8 cellular contexts compared by ENCODE assay signal in the genomic region with DNA sequence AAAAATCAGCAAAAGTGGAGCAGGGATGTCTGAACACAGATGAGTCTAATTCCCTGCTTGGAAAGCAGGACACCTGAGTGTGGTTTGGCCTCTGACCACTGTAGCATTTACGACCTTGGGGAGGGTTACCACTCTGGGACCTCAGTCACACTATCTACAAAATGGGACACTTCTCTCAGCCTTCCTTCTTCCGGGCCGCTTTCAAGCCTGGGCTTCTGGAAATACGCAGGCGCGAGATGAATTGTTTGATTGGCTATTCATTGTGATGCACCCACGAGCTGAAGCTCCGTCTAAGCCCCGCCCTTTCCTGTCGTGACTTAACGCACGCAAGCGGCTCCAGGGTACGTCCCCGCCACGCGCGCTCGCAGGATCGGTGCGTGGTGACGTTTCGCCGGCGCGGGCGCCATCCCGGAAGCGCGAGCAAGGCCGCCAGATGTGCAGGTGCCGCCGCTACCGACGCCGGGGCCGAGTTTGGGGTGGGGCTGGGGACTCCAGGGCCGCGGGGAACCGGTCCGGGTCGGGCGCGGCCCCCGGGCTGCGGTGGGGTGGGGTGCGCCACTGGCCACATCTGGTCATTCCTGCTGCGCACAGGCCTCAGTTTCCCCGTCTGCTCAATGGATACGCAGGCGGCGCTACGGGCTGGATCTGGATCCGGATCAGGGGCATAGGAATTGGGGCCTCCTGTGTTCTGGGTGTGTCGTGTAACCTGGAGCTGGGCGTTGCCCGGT. TPM values are rescaled to one million over a fixed set of nuclear protein-coding genes. Genes with fewer than 3 reads are reported as not detected.
DNase-seq lines count a peak whose midpoint lies in the region; TF ChIP-seq lines count a peak whose summit lies in the region.

A gene with protein sequence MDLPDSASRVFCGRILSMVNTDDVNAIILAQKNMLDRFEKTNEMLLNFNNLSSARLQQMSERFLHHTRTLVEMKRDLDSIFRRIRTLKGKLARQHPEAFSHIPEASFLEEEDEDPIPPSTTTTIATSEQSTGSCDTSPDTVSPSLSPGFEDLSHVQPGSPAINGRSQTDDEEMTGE (plus strand): TSS at position 397 of the 728 bp plus-strand sequence. CDS start 4,187 bp downstream, outside the sequence.

- H3K9ac ChIP-seq in SK-N-SH = peak within 1 kb of the TSS; percentile 75

- WGBS in SK-N-SH (ENCODE audit: low lambda C conversion rate) = under 1% methylated on average over 49 of the region's 57 CpGs
- 0% methylated on average over 5 of the region's 57 CpGs for WGBS in suprapubic skin

- TF ChIP-seq CTCF in HFFc6 (IDR thresholded peaks at IDR 0.05) (no peak), SK-N-SH (IDR thresholded peaks at IDR 0.05) (no peak), suprapubic skin (IDR thresholded peaks at IDR 0.05) (no peak)

- no peaks in the 10 kb centered on the region for H3K9me3 Mint-ChIP-seq in HFFc6

- CTCF ChIA-PET in SK-N-SH (lab: Yijun Ruan, JAX) = interaction anchor here (0.8 to 2.5 kb wide), 9 partner anchors 14 to 290 kb away, joined by 4 to 8 read pairs (median 5); a partner anchor contains a TSS

- peak within 1 kb of the TSS; percentile 46 to 60 for H3K27ac ChIP-seq in SK-N-SH (ENCODE audit: low read depth in 2 of 2, low read length in 1 of 2)
- H3K27ac ChIP-seq in suprapubic skin = peak within 1 kb of the TSS; percentile 90

- TF ChIP-seq RAD21 in SK-N-SH (IDR thresholded peaks at IDR 0.05; ENCODE audit: low read length) = no peak

- H3K79me2 ChIP-seq in SK-N-SH (ENCODE audit: insufficient read depth) = peaks cover 48% of the 10 kb centered on the region

- H3K4me3 Mint-ChIP-seq in HFFc6 = peak within 1 kb of the TSS; percentile 91

- POLR2A ChIA-PET in SK-N-SH (lab: Yijun Ruan, JAX) = interaction anchor here (0.6 to 2.5 kb wide), 4 partner anchors 14 to 37 kb away, joined by 3 to 14 read pairs (median 3); a partner anchor contains a TSS

- peak within 1 kb of the TSS; percentile 90 for H3K4me2 ChIP-seq in SK-N-SH

- H3K36me3 Mint-ChIP-seq in HFFc6 (ENCODE audit: low read depth) = peaks cover 7% of the 10 kb centered on the region; the same call in 1 of the 2 replicates

- H3K27me3 Mint-ChIP-seq in HFFc6 (ENCODE audit: insufficient read depth) = no peaks in the 10 kb centered on the region; the same call in 1 of the 2 replicates

- peaks cover 14% of the 10 kb centered on the region for H3K4me1 Mint-ChIP-seq in HFFc6 (ENCODE audit: low read depth)

- peak in 1 of 2 donors; percentile 57 for TF ChIP-seq POLR2A in suprapubic skin (IDR thresholded peaks at IDR 0.05)

- TF ChIP-seq EP300 in SK-N-SH (IDR thresholded peaks at IDR 0.05; ENCODE audit: borderline replicate concordance in 1 of 2, low read depth in 1 of 2, low read length in 1 of 2) = no peak
- TF ChIP-seq EP300 in suprapubic skin (IDR thresholded peaks at IDR 0.05) = no peak

- H3F3A ChIP-seq in SK-N-SH (replicated peaks; ENCODE audit: insufficient read depth) = peaks cover 3% of the 10 kb centered on the region

- no peaks in the 10 kb centered on the region for H3K9me2 ChIP-seq in SK-N-SH

- H3K9me3 ChIP-seq in SK-N-SH = no peaks in the 10 kb centered on the region
- no peaks in the 10 kb centered on the region for H3K9me3 ChIP-seq in suprapubic skin

- H3K27ac Mint-ChIP-seq in HFFc6 = peak within 1 kb of the TSS; percentile 86

- H3K36me3 ChIP-seq in SK-N-SH (replicated peaks in 1 of 2; ENCODE audit: control insufficient read depth in 1 of 2, insufficient read depth in 2 of 2, low read length in 1 of 2) = peaks cover 4 to 5% of the 10 kb centered on the region in 2 experiments
- peaks cover 6% of the 10 kb centered on the region for H3K36me3 ChIP-seq in suprapubic skin

- peak within 1 kb of the TSS; percentile 85 for H2AFZ ChIP-seq in SK-N-SH (ENCODE audit: low read depth)

- H3K4me1 ChIP-seq in SK-N-SH (ENCODE audit: control insufficient read depth in 1 of 2, insufficient read depth in 2 of 2, low read depth in 1 of 2, low read length in 1 of 2) (peaks cover 0 to 5% of the 10 kb centered on the region in 2 experiments; a peak in 1 of 4 replicates), suprapubic skin (peaks cover 19% of the 10 kb centered on the region)

- DNase-seq in GM04503 (ENCODE audit: low read depth) = peak; percentile 91
- DNase-seq in HFFc6 = peak; percentile 98
- peak; percentile 94 for DNase-seq in NCI-H1048 (lab: John Stamatoyannopoulos, UW)
- peak; percentile 97 for DNase-seq in SK-N-SH
- peak; percentile 98 for DNase-seq in activated naive CD4-positive, alpha-beta T cell treated with anti-CD3 and anti-CD28 coated beads, Interleukin-2, amount 50 U/mL, for 16 hours
- DNase-seq in globus pallidus (ENCODE audit: low spot score) = peak; percentile 98
- DNase-seq in nucleus accumbens (lab: John Stamatoyannopoulos, UW) = peak; percentile 37 to 99 (median 93)
- peak; percentile 98 to 99 for DNase-seq in suprapubic skin (ENCODE audit: low spot score in 2 of 2)

- H4K20me1 ChIP-seq in SK-N-SH (ENCODE audit: insufficient read depth) = no peaks in the 10 kb centered on the region

- peak within 1 kb of the TSS; percentile 78 to 85 for H3K4me3 ChIP-seq in SK-N-SH (ENCODE audit: low read depth in 2 of 2, low read length in 1 of 2)
- peak within 1 kb of the TSS; percentile 84 for H3K4me3 ChIP-seq in suprapubic skin

- H3K27me3 ChIP-seq in SK-N-SH (ENCODE audit: insufficient read depth) (no peaks in the 10 kb centered on the region), suprapubic skin (no peaks in the 10 kb centered on the region)

TF ChIP-seq in SK-N-SH, 30 proteins besides CTCF, POLR2A, EP300 and RAD21 (continues in another document):
- TF ChIP-seq POLR2AphosphoS5 (IDR thresholded peaks at IDR 0.05; ENCODE audit: low read depth, low read length) (peak; percentile 80), MXI1 (IDR thresholded peaks at IDR 0.05; ENCODE audit: low read depth, low read length) (peak; percentile 92), NRF1 (IDR thresholded peaks at IDR 0.05; ENCODE audit: low read depth, low read length) (peak; percentile 83), YY1 (IDR thresholded peaks at IDR 0.05; ENCODE audit: low read depth) (0 out of 2 replicates have a peak, but pooled peaks have one; percentile 13), CHD2 (IDR thresholded peaks at IDR 0.05; ENCODE audit: low read length, partially characterized antibody) (no peak), TEAD4 (IDR thresholded peaks at IDR 0.05; ENCODE audit: borderline replicate concordance, insufficient read depth) (no peak), MEF2A (IDR thresholded peaks at IDR 0.05; ENCODE audit: borderline replicate concordance, low read depth) (no peak), FOSL2 (IDR thresholded peaks at IDR 0.05; ENCODE audit: borderline replicate concordance, low read depth) (no peak), TCF12 (IDR thresholded peaks at IDR 0.05) (no peak), RCOR1 (IDR thresholded peaks at IDR 0.05; ENCODE audit: low read length) (no peak; the same call in 1 of the 2 replicates), RXRA (IDR thresholded peaks at IDR 0.05; ENCODE audit: borderline replicate concordance, low read depth) (no peak), RFX5 (IDR thresholded peaks at IDR 0.05; ENCODE audit: low read length) (peak; percentile 68; the same call in 1 of the 2 replicates), GABPA (IDR thresholded peaks at IDR 0.05; ENCODE audit: low read depth) (peak; percentile 66), FOXJ3 (CRISPR knock-in tag; IDR thresholded peaks at IDR 0.05) (no peak), JUND (IDR thresholded peaks at IDR 0.05) (no peak), NFIC (IDR thresholded peaks at IDR 0.05; ENCODE audit: borderline replicate concordance) (no peak), SMC3 (IDR thresholded peaks at IDR 0.05; ENCODE audit: low read depth, low read length) (no peak), FOXM1 (IDR thresholded peaks at IDR 0.05; ENCODE audit: low read depth) (no peak)
- TF ChIP-seq, protein P1, sequence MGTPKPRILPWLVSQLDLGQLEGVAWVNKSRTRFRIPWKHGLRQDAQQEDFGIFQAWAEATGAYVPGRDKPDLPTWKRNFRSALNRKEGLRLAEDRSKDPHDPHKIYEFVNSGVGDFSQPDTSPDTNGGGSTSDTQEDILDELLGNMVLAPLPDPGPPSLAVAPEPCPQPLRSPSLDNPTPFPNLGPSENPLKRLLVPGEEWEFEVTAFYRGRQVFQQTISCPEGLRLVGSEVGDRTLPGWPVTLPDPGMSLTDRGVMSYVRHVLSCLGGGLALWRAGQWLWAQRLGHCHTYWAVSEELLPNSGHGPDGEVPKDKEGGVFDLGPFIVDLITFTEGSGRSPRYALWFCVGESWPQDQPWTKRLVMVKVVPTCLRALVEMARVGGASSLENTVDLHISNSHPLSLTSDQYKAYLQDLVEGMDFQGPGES (IDR thresholded peaks at IDR 0.05; ENCODE audit: low read depth, low read length) = no peak
- TF ChIP-seq, protein P2, sequence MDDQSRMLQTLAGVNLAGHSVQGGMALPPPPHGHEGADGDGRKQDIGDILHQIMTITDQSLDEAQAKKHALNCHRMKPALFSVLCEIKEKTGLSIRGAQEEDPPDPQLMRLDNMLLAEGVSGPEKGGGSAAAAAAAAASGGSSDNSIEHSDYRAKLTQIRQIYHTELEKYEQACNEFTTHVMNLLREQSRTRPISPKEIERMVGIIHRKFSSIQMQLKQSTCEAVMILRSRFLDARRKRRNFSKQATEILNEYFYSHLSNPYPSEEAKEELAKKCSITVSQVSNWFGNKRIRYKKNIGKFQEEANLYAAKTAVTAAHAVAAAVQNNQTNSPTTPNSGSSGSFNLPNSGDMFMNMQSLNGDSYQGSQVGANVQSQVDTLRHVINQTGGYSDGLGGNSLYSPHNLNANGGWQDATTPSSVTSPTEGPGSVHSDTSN (IDR thresholded peaks at IDR 0.05) = peak; percentile 10; the same call in 1 of the 2 replicates
- TF ChIP-seq, protein P3, sequence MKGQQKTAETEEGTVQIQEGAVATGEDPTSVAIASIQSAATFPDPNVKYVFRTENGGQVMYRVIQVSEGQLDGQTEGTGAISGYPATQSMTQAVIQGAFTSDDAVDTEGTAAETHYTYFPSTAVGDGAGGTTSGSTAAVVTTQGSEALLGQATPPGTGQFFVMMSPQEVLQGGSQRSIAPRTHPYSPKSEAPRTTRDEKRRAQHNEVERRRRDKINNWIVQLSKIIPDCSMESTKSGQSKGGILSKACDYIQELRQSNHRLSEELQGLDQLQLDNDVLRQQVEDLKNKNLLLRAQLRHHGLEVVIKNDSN (IDR thresholded peaks at IDR 0.05; ENCODE audit: borderline replicate concordance, low read depth) = no peak

RNA-seq across cellular contexts. Expression of the gene that starts here (rescaled TPM):
- 100 to 1,000 TPM; 109 to 123 (median 115) TPM for total RNA-seq in HFFc6 (2021; fragmentation: NEBNext Ultra II Directional; extraction: Animal tissue kit (Norgen Biotek cat#: 25700))
- polyA plus RNA-seq in SK-N-SH (2012; rRNA removed) = 151 and 165 TPM in 2 replicates
- polyA plus RNA-seq in SK-N-SH (2012; cell fraction: cytosol; rRNA removed) = 73.1 and 118 TPM in 2 replicates
- 148 TPM in 2 replicates for polyA plus RNA-seq in SK-N-SH (2012; cell fraction: nucleus; rRNA removed)
- total RNA-seq in suprapubic skin = 100 to 1,000 TPM in 1 of 4 donors, 10 to 100 TPM in 3; 72.4 to 107 (median 89.4) TPM

Comparison
In these comparisons a context has a peak if more than half of its experiments do, and no peak if none do; other contexts are left out.
1. Peak in every context shown above with its lines: DNase-seq, H3K4me3 ChIP-seq and H3K27ac ChIP-seq.